Comparison of ENCODE assay signal across 1 cellular context in the genomic region with DNA sequence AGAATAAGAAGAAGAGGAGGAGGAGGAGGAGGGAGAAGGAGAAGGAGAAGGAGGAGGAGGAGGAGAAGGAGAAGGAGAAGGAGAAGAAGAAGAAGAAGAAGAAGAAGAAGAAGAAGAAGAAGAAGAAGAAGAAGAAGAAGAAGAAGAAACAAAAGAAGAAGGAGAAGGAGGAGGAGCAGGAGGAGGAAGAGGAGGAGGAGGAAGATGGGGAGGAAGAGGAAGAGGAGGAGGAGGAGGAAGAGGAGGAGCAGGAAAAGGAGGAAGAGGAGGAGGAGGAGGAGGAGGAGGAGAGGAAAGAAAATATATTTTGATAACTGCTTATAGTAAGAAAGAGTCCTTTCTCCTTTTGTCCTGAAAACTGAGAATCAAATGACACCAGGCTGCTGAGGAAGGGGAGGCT.
TF ChIP-seq lines count a peak whose summit lies in the region.
"Not testable (repeated sequence)": the region's sequence is repeated elsewhere in the genome, so short reads cannot be mapped to it uniquely, and the experiment has no call there.

No MANE protein-coding gene starts in this region.

- POLR2A ChIA-PET in HEK293 (lab: Yijun Ruan, JAX) = not testable (repeated sequence)

- H3K9me3 ChIP-seq in HEK293 (ENCODE audit: control insufficient read depth, insufficient read depth, low read depth, low read length) = not testable (repeated sequence)

- not testable (repeated sequence) for H3K4me3 ChIP-seq in HEK293 (ENCODE audit: low read depth, low read length)

- H3K4me1 ChIP-seq in HEK293 (ENCODE audit: control insufficient read depth, insufficient read depth, low read length) = not testable (repeated sequence)

- CTCF ChIA-PET in HEK293 (lab: Yijun Ruan, JAX) = not testable (repeated sequence)

- not testable (repeated sequence) for H3K36me3 ChIP-seq in HEK293 (ENCODE audit: control insufficient read depth in 2 of 2, insufficient read depth in 1 of 2, low read length in 2 of 2)

- not testable (repeated sequence) for H3K27ac ChIP-seq in HEK293 (ENCODE audit: extremely low read depth, low read depth, low read length)

- not testable (repeated sequence) for TF ChIP-seq CTCF in HEK293 (tag by site-specific recombination; IDR thresholded peaks at IDR 0.05)

TF ChIP-seq in HEK293, 187 proteins besides CTCF, POLR2A, EP300 and RAD21:
- TF ChIP-seq, protein P1, sequence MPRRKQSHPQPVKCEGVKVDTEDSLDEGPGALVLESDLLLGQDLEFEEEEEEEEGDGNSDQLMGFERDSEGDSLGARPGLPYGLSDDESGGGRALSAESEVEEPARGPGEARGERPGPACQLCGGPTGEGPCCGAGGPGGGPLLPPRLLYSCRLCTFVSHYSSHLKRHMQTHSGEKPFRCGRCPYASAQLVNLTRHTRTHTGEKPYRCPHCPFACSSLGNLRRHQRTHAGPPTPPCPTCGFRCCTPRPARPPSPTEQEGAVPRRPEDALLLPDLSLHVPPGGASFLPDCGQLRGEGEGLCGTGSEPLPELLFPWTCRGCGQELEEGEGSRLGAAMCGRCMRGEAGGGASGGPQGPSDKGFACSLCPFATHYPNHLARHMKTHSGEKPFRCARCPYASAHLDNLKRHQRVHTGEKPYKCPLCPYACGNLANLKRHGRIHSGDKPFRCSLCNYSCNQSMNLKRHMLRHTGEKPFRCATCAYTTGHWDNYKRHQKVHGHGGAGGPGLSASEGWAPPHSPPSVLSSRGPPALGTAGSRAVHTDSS (tag by site-specific recombination; IDR thresholded peaks at IDR 0.05) = peak; percentile 91
